ENCODE assay signal across 7 cellular contexts in genomic region chr1:234022302-234022701, GRCh38.
"Had no signal": no experiment of that assay in that cellular context is flagged by ENCODE, and none has a peak within 500 bp of the region (broad histone marks: within the 10 kb centered on the region; RNA-seq: fewer than 3 reads in every experiment).

No MANE protein-coding gene starts in this region.

- H3K9ac ChIP-seq: KMS-11 had no signal

- ATAC-seq: HepG2 had no signal

- H3K27ac ChIP-seq: HL-60, KMS-11 had no signal

- H3K4me2 ChIP-seq: KMS-11 had no signal

- FAIRE-seq: HepG2, HTR-8/SVneo had no signal

- DNase-seq: IMR-90, KBM-7, KG1 had no signal
